ENCODE assay signal across 8 cellular contexts in genomic region chr6:119347466-119348307, GRCh38. TPM values are rescaled to one million over a fixed set of nuclear protein-coding genes. Genes with fewer than 3 reads are reported as not detected.
DNase-seq lines count a peak whose midpoint lies in the region; ATAC-seq and TF ChIP-seq lines count a peak whose summit lies in the region.

No MANE protein-coding gene starts in this region.

- no peaks in the 10 kb centered on the region for H3K9me3 Mint-ChIP-seq in T-cell
- H3K9me3 Mint-ChIP-seq in chondrocyte (ENCODE audit: low read depth), result no peaks in the 10 kb centered on the region
- H3K9me3 Mint-ChIP-seq in stimulated activated naive CD8-positive, alpha-beta T cell treated with anti-CD3 and anti-CD28 coated beads, Interleukin-15, Interleukin-2, amounts not matched to agents 100 ng/mL and 50 ng/mL, for 24 hours, result no peaks in the 10 kb centered on the region

- peak overlapping the region; percentile 80 for H3K9ac ChIP-seq in DND-41 (ENCODE audit: low read depth, low read length)

- H3K27me3 Mint-ChIP-seq in T-cell (no peaks in the 10 kb centered on the region), chondrocyte (ENCODE audit: low read depth) (peaks cover 12% of the 10 kb centered on the region)
- no peaks in the 10 kb centered on the region for H3K27me3 Mint-ChIP-seq in stimulated activated naive CD8-positive, alpha-beta T cell treated with anti-CD3 and anti-CD28 coated beads, Interleukin-15, Interleukin-2, amounts not matched to agents 100 ng/mL and 50 ng/mL, for 24 hours

- H3K27ac ChIP-seq in DND-41 (ENCODE audit: low read length), result peak overlapping the region; percentile 49

- H3K4me1 ChIP-seq in DND-41 (ENCODE audit: insufficient read depth, low read length), result peaks cover 72% of the 10 kb centered on the region

- H3K27me3 ChIP-seq in DND-41 (ENCODE audit: insufficient read depth, low read length, poor library complexity), result peaks cover 44% of the 10 kb centered on the region

- POLR2A ChIA-PET in T-cell (lab: Charles Lee), result interaction anchor here (0.6 to 2.6 kb wide), 2 partner anchors 34 to 1795 kb away, joined by 3 to 18 read pairs; no protein-coding TSS in a partner anchor

- H3K27ac Mint-ChIP-seq in T-cell (peak overlapping the region; percentile 75 to 93), chondrocyte (ENCODE audit: unreplicated experiment) (no peak overlapping the region)
- peak overlapping the region; percentile 87 for H3K27ac Mint-ChIP-seq in stimulated activated naive CD8-positive, alpha-beta T cell treated with anti-CD3 and anti-CD28 coated beads, Interleukin-15, Interleukin-2, amounts not matched to agents 100 ng/mL and 50 ng/mL, for 24 hours

- H3K9me3 ChIP-seq in DND-41 (ENCODE audit: insufficient read depth, low read length, severe bottlenecking), result no peaks in the 10 kb centered on the region

- peaks cover 49 to 66% (median 60%) of the 10 kb centered on the region in 3 donors for H3K4me1 Mint-ChIP-seq in T-cell
- peaks cover 15% of the 10 kb centered on the region for H3K4me1 Mint-ChIP-seq in chondrocyte (ENCODE audit: low read depth)
- peaks cover 60% of the 10 kb centered on the region for H3K4me1 Mint-ChIP-seq in stimulated activated naive CD8-positive, alpha-beta T cell treated with anti-CD3 and anti-CD28 coated beads, Interleukin-15, Interleukin-2, amounts not matched to agents 100 ng/mL and 50 ng/mL, for 24 hours (ENCODE audit: low read depth)

- H3K36me3 ChIP-seq in DND-41 (ENCODE audit: insufficient read depth, low read length), result peaks cover 4% of the 10 kb centered on the region; the same call in 1 of the 2 replicates

- CTCF ChIA-PET in T-cell (lab: Charles Lee), result interaction anchor here (0.5 to 3.4 kb wide), 10 partner anchors 10 to 1958 kb away, joined by 3 to 13 read pairs (median 3); no protein-coding TSS in a partner anchor

- peak overlapping the region; percentile 99 for H3K4me2 ChIP-seq in DND-41 (ENCODE audit: insufficient read depth, low read length)

- H3K36me3 Mint-ChIP-seq in T-cell (no peaks in the 10 kb centered on the region), chondrocyte (ENCODE audit: low read depth) (peaks cover 4% of the 10 kb centered on the region)
- peaks cover 32% of the 10 kb centered on the region for H3K36me3 Mint-ChIP-seq in stimulated activated naive CD8-positive, alpha-beta T cell treated with anti-CD3 and anti-CD28 coated beads, Interleukin-15, Interleukin-2, amounts not matched to agents 100 ng/mL and 50 ng/mL, for 24 hours (ENCODE audit: low read depth)

- peaks cover 62% of the 10 kb centered on the region for H3K79me2 ChIP-seq in DND-41 (ENCODE audit: insufficient read depth, low read length)

- ATAC-seq in DND-41 (ENCODE audit: insufficient read depth, low read depth) (no peak), GM19397 (IDR thresholded peaks at IDR 0.05; ENCODE audit: unreplicated experiment) (peak; percentile 20), HG03457 (IDR thresholded peaks at IDR 0.05; ENCODE audit: unreplicated experiment) (peak; percentile 24), T-cell (replicated peaks in 1 of 4) (no peak)

- TF ChIP-seq CTCF in DND-41 (IDR thresholded peaks at IDR 0.05; ENCODE audit: borderline replicate concordance, extremely low read depth, low read length, poor library complexity, severe bottlenecking), result no peak
- no peak for TF ChIP-seq CTCF in chondrocyte (IDR thresholded peaks at IDR 0.05)

- H2AFZ ChIP-seq in DND-41 (ENCODE audit: low read depth, low read length), result no peak overlapping the region

- H3K4me3 Mint-ChIP-seq in T-cell, result peak overlapping the region; percentile 89 to 94 (median 91)
- peak overlapping the region; percentile 69 for H3K4me3 Mint-ChIP-seq in chondrocyte (ENCODE audit: unreplicated experiment)
- H3K4me3 Mint-ChIP-seq in stimulated activated naive CD8-positive, alpha-beta T cell treated with anti-CD3 and anti-CD28 coated beads, Interleukin-15, Interleukin-2, amounts not matched to agents 100 ng/mL and 50 ng/mL, for 24 hours, result peak overlapping the region; percentile 93

- peaks cover 17% of the 10 kb centered on the region for H4K20me1 ChIP-seq in DND-41 (ENCODE audit: insufficient read depth, low read length)

- DNase-seq in DND-41, result no peak
- DNase-seq in T-cell, result peak in 19 of 34 experiments; percentile 3 to 33 (median 11)
- no peak for DNase-seq in chondrocyte (ENCODE audit: low spot score)
- peak; percentile 31 to 43 for DNase-seq in lung microvascular endothelial cell (ENCODE audit: low read depth in 2 of 2)
- no peak for DNase-seq in OCI-M2 (lab: John Stamatoyannopoulos, UW; ENCODE audit: unreplicated experiment)

- H3K4me3 ChIP-seq in DND-41 (ENCODE audit: low read depth in 1 of 2, low read length in 2 of 2), result peak overlapping the region; percentile 18 to 92; a peak in 3 of 4 replicates

RNA-seq across cellular contexts. Expression of gene MAN1A1, which starts 1.9 kb away (rescaled TPM):
- total RNA-seq in T-cell (10 to 100 TPM in 3 of 5 donors, 1 to 10 TPM in 2; 9.4 to 13.6 (median 12.3) TPM), chondrocyte (6.9 to 16.3 TPM (median 7.2 TPM) in 3 replicates), lung microvascular endothelial cell (39.9 and 269 TPM in 2 replicates)

Comparison
In these comparisons a context has a peak if more than half of its experiments do, and no peak if none do; other contexts are left out.
1. ATAC-seq: peak in GM19397 (single experiment) and HG03457 (single experiment); none in DND-41 (single experiment) and T-cell (0 of 4).
2. DNase-seq: peak in T-cell (19 of 34) and lung microvascular endothelial cell (2 of 2); none in DND-41 (single experiment), chondrocyte (single experiment) and OCI-M2 (single experiment).
3. Peak in every context shown above with its lines, with median percentiles within 50 percentile points of each other: H3K4me3 Mint-ChIP-seq.